In the genomic region with DNA sequence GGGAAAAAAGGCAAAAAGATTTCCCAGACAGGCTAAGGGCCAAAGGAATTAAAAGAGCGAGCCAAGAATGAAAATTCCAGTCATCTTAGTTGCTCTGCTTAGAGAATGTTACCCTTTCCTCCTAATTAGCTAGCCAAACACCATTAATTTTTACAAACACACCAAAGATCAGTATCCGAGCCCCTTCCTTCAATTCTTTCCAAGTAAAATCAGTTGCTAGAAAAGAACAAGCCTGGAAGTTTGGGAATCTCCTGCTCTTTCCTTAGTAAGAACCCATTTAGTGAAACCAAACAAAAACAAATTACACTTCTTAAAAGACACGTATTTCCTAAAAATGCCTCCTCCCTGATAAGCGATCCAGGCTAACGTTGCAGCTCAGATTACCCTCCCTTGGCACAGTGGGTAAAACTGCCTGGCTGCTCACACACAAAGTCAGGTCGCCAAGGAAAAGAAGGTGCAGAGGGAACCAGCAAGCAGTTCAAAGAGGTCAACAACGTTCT, we compare ENCODE assay signal across 15 cellular contexts. TPM values are rescaled to one million over a fixed set of nuclear protein-coding genes. Genes with fewer than 3 reads are reported as not detected.
DNase-seq lines count a peak whose midpoint lies in the region; ATAC-seq, FAIRE-seq and TF ChIP-seq lines count a peak whose summit lies in the region.
"Had no signal": no experiment of that assay in that cellular context is flagged by ENCODE, and none has a peak within 500 bp of the region (broad histone marks: within the 10 kb centered on the region; RNA-seq: fewer than 3 reads in every experiment).

No MANE protein-coding gene starts in this region.

- no peaks in the 10 kb centered on the region for H3K27me3 Mint-ChIP-seq in astrocyte (ENCODE audit: low read depth, unreplicated experiment)
- peaks cover 9% of the 10 kb centered on the region for H3K27me3 Mint-ChIP-seq in activated T-helper 17 cell treated with anti-CD3 and anti-CD28 coated beads, Interleukin-2, amount 50 U/mL, for 72 hours
- H3K27me3 Mint-ChIP-seq in T-helper 2 cell treated with Interferon-gamma antibody and Interleukin-4, amounts not matched to agents 5 μg/mL and 100 μg/mL, for 36 hours (ENCODE audit: low read depth): peaks cover 43% of the 10 kb centered on the region

- peak overlapping the region; percentile 22 for H2AFZ ChIP-seq in astrocyte (ENCODE audit: low read depth, low read length)
- H2AFZ ChIP-seq: parathyroid adenoma had no signal

- no peaks in the 10 kb centered on the region for H3K36me3 Mint-ChIP-seq in astrocyte (ENCODE audit: low read depth, unreplicated experiment)
- no peaks in the 10 kb centered on the region for H3K36me3 Mint-ChIP-seq in activated T-helper 17 cell treated with anti-CD3 and anti-CD28 coated beads, Interleukin-2, amount 50 U/mL, for 72 hours (ENCODE audit: low read depth)
- H3K36me3 Mint-ChIP-seq in T-helper 2 cell treated with Interferon-gamma antibody and Interleukin-4, amounts not matched to agents 5 μg/mL and 100 μg/mL, for 36 hours (ENCODE audit: low read depth): no peaks in the 10 kb centered on the region

- FAIRE-seq in astrocyte (lab: Jason Lieb, UNC): no peak
- FAIRE-seq: GM12878, islet of Langerhans had no signal

- no peak overlapping the region for H3K27ac Mint-ChIP-seq in astrocyte (ENCODE audit: unreplicated experiment)
- H3K27ac Mint-ChIP-seq in activated T-helper 17 cell treated with anti-CD3 and anti-CD28 coated beads, Interleukin-2, amount 50 U/mL, for 72 hours: no peak overlapping the region
- no peak overlapping the region for H3K27ac Mint-ChIP-seq in T-helper 2 cell treated with Interferon-gamma antibody and Interleukin-4, amounts not matched to agents 5 μg/mL and 100 μg/mL, for 36 hours
- H3K27ac Mint-ChIP-seq: activated CD4-positive, alpha-beta T cell treated with anti-CD3 and anti-CD28 coated beads, Interleukin-2, amount 10 ng/mL, durations not matched to agents 24 days and 14 days; effector memory CD8-positive, alpha-beta T cell had no signal

- no peaks in the 10 kb centered on the region for H3K9me3 ChIP-seq in astrocyte (ENCODE audit: insufficient read depth, low read depth, low read length)
- no peaks in the 10 kb centered on the region for H3K9me3 ChIP-seq in skeletal muscle satellite cell (replicated peaks; ENCODE audit: low read length)
- H3K9me3 ChIP-seq: upper lobe of left lung had no signal

- ATAC-seq in GM18517 (IDR thresholded peaks at IDR 0.05; ENCODE audit: unreplicated experiment): no peak
- no peak for ATAC-seq in activated T-helper 17 cell treated with anti-CD3 and anti-CD28 coated beads, Interleukin-2, amount 50 U/mL, for 72 hours (replicated peaks)
- ATAC-seq: effector memory CD8-positive, alpha-beta T cell; GM12878 had no signal

- H3K4me3 Mint-ChIP-seq in astrocyte (ENCODE audit: unreplicated experiment): no peak overlapping the region
- no peak overlapping the region for H3K4me3 Mint-ChIP-seq in activated T-helper 17 cell treated with anti-CD3 and anti-CD28 coated beads, Interleukin-2, amount 50 U/mL, for 72 hours
- H3K4me3 Mint-ChIP-seq in T-helper 2 cell treated with Interferon-gamma antibody and Interleukin-4, amounts not matched to agents 5 μg/mL and 100 μg/mL, for 36 hours: no peak overlapping the region
- H3K4me3 Mint-ChIP-seq: activated CD4-positive, alpha-beta T cell treated with anti-CD3 and anti-CD28 coated beads, Interleukin-2, amount 10 ng/mL, durations not matched to agents 24 days and 14 days; effector memory CD8-positive, alpha-beta T cell had no signal

- no peaks in the 10 kb centered on the region for H3K36me3 ChIP-seq in astrocyte (ENCODE audit: insufficient read depth, low read length)
- H3K36me3 ChIP-seq in skeletal muscle satellite cell (ENCODE audit: insufficient read depth, low read length): no peaks in the 10 kb centered on the region
- H3K36me3 ChIP-seq: upper lobe of left lung had no signal

- H3K79me2 ChIP-seq in astrocyte (ENCODE audit: insufficient read depth, low read length): no peaks in the 10 kb centered on the region

- H3K4me3 ChIP-seq in astrocyte (ENCODE audit: insufficient read depth, low read depth, low read length) (peak overlapping the region; percentile 22), skeletal muscle satellite cell (ENCODE audit: low read length) (peak overlapping the region; percentile 36)
- H3K4me3 ChIP-seq: GM12878, upper lobe of left lung had no signal

- H3K27ac ChIP-seq in astrocyte (ENCODE audit: low read depth, low read length): peak overlapping the region; percentile 89
- H3K27ac ChIP-seq: parathyroid adenoma had no signal

- H3K4me2 ChIP-seq in astrocyte (ENCODE audit: low read length): peak overlapping the region; percentile 77
- H3K4me2 ChIP-seq in skeletal muscle satellite cell (ENCODE audit: low read length): peak overlapping the region; percentile 53

- H3K4me1 ChIP-seq in astrocyte (ENCODE audit: insufficient read depth, low read length): peaks cover 37% of the 10 kb centered on the region
- H3K4me1 ChIP-seq in skeletal muscle satellite cell (ENCODE audit: control insufficient read depth, insufficient read depth, low read length): peaks cover 21% of the 10 kb centered on the region

- H3K4me1 Mint-ChIP-seq in astrocyte (ENCODE audit: low read depth, unreplicated experiment): peaks cover 11% of the 10 kb centered on the region
- no peaks in the 10 kb centered on the region for H3K4me1 Mint-ChIP-seq in activated T-helper 17 cell treated with anti-CD3 and anti-CD28 coated beads, Interleukin-2, amount 50 U/mL, for 72 hours
- H3K4me1 Mint-ChIP-seq in T-helper 2 cell treated with Interferon-gamma antibody and Interleukin-4, amounts not matched to agents 5 μg/mL and 100 μg/mL, for 36 hours (ENCODE audit: low read depth): no peaks in the 10 kb centered on the region
- H3K4me1 Mint-ChIP-seq: activated CD4-positive, alpha-beta T cell treated with anti-CD3 and anti-CD28 coated beads, Interleukin-2, amount 10 ng/mL, durations not matched to agents 24 days and 14 days had no signal

- peaks cover 2% of the 10 kb centered on the region for H3K9me3 Mint-ChIP-seq in astrocyte (ENCODE audit: unreplicated experiment)
- H3K9me3 Mint-ChIP-seq in activated T-helper 17 cell treated with anti-CD3 and anti-CD28 coated beads, Interleukin-2, amount 50 U/mL, for 72 hours: no peaks in the 10 kb centered on the region
- H3K9me3 Mint-ChIP-seq in T-helper 2 cell treated with Interferon-gamma antibody and Interleukin-4, amounts not matched to agents 5 μg/mL and 100 μg/mL, for 36 hours: no peaks in the 10 kb centered on the region
- H3K9me3 Mint-ChIP-seq: activated CD4-positive, alpha-beta T cell treated with anti-CD3 and anti-CD28 coated beads, Interleukin-2, amount 10 ng/mL, durations not matched to agents 24 days and 14 days; effector memory CD8-positive, alpha-beta T cell had no signal

- DNase-seq in GM04503 (ENCODE audit: low read depth): peak; percentile 40
- peak; percentile 85 for DNase-seq in astrocyte (ENCODE audit: low read depth)
- peak; percentile 55 for DNase-seq in glomerular endothelial cell (ENCODE audit: extremely low read depth, low read depth, low spot score)
- no peak for DNase-seq in T-helper 2 cell treated with Interferon-gamma antibody and Interleukin-4, amounts not matched to agents 5 μg/mL and 100 μg/mL, for 36 hours (ENCODE audit: low spot score)
- DNase-seq in NCI-H2227 treated with DMSO at 0.1 percent for 48 hours (lab: John Stamatoyannopoulos, UW): no peak
- DNase-seq: activated CD4-positive, alpha-beta T cell treated with anti-CD3 and anti-CD28 coated beads, Interleukin-2, amount 10 ng/mL, durations not matched to agents 24 days and 14 days; effector memory CD8-positive, alpha-beta T cell; SW 1271; upper lobe of left lung had no signal

- H3K27me3 ChIP-seq in astrocyte (ENCODE audit: insufficient read depth, low read length): no peaks in the 10 kb centered on the region
- no peaks in the 10 kb centered on the region for H3K27me3 ChIP-seq in skeletal muscle satellite cell (ENCODE audit: control insufficient read depth, insufficient read depth, low read length)
- H3K27me3 ChIP-seq: upper lobe of left lung had no signal

- H4K20me1 ChIP-seq in astrocyte (ENCODE audit: insufficient read depth, low read length): no peaks in the 10 kb centered on the region

- no peak for TF ChIP-seq CTCF in astrocyte (IDR thresholded peaks at IDR 0.05; ENCODE audit: insufficient read depth, low read depth, low read length)

- H3K9ac ChIP-seq in astrocyte (ENCODE audit: low read length) (peak overlapping the region; percentile 64), skeletal muscle satellite cell (ENCODE audit: low read depth, low read length) (no peak overlapping the region)
- H3K9ac ChIP-seq: parathyroid adenoma had no signal

RNA-seq across cellular contexts. Expression of gene ABLIM1, which starts 57.1 kb away (rescaled TPM):
- 70.0 and 70.1 TPM in 2 replicates for total RNA-seq in astrocyte
- total RNA-seq in glomerular endothelial cell: 25.4 and 87.4 TPM in 2 replicates
- 0.76 and 2.0 TPM in 2 replicates for total RNA-seq in skeletal muscle satellite cell (2012; rRNA removed)
- 100 to 1,000 TPM in 1 of 2 donors, 10 to 100 TPM in 1; 58.7 to 154 TPM for total RNA-seq in activated T-helper 17 cell treated with anti-CD3 and anti-CD28 coated beads, Interleukin-2, amount 50 U/mL, for 72 hours

Comparison
In these comparisons a context has a peak if more than half of its experiments do, and no peak if none do; other contexts are left out.
1. DNase-seq: peak in GM04503 (single experiment), astrocyte (single experiment) and glomerular endothelial cell (single experiment); none in T-helper 2 cell treated with Interferon-gamma antibody and Interleukin-4, amounts not matched to agents 5 μg/mL and 100 μg/mL, for 36 hours (single experiment) and NCI-H2227 treated with DMSO at 0.1 percent for 48 hours (single experiment).